27 cellular contexts compared by ENCODE assay signal in the genomic region with DNA sequence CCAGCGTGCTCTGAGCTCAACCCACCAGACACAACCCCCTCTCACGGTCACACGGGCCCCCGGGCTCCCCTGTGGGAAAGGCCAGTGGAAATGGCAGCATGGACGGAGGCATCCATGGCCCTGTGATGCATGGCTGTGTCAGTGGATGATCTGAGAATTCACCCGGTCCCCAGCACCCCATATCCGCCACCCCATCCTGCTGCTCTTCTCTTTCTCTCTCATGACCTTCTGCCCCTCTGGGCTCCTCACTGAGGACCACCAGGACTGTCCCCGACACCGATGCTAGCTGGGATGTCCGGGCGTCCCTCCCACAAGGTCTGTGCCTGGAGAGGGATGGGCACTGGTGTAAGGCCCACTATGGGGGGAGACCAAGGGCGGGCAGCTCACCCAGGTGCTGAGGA.
DNase-seq lines count a peak whose midpoint lies in the region; ATAC-seq, FAIRE-seq and TF ChIP-seq lines count a peak whose summit lies in the region.
"Had no signal": no experiment of that assay in that cellular context is flagged by ENCODE, and none has a peak within 500 bp of the region (broad histone marks: within the 10 kb centered on the region; RNA-seq: fewer than 3 reads in every experiment).

No MANE protein-coding gene starts in this region.

- H2BK15ac ChIP-seq in H9 (ENCODE audit: low read depth, low read length) (no peak overlapping the region), neuronal stem cell (ENCODE audit: low read length) (no peak overlapping the region)

- DNase-seq in A549 (ENCODE audit: low read depth in 1 of 2, low spot score in 1 of 2) = no peak
- no peak for DNase-seq in H9
- DNase-seq in K562 (ENCODE audit: extremely low read depth in 1 of 4, low spot score in 3 of 4) = no peak
- DNase-seq in neuronal stem cell (ENCODE audit: low spot score) = no peak
- DNase-seq in NCI-H345 treated with DMSO at 0.1 percent for 48 hours (lab: John Stamatoyannopoulos, UW; ENCODE audit: unreplicated experiment) = no peak
- DNase-seq in T-helper 2 cell = no peak
- no peak for DNase-seq in Karpas-422
- DNase-seq: AML-193; C1 segment of cervical spinal cord; CD4-positive, alpha-beta memory T cell; COR-L47; MG63; NCI-H1105 treated with DMSO at 0.1 percent for 48 hours; NCI-H146; NCI-H1930; NCI-H2107; NCI-H446; NCI-H526; NCI-H82; NK-92 treated with Interleukin-12 subunit alpha and Interleukin-12 subunit beta, amount 100 ng/mL, for 24 hours; RPMI8226; SHP77 treated with DMSO at 0.1 percent for 48 hours had no signal

- intact Hi-C loops in K562 (cut with micrococcal nuclease) = loop anchor here (10.0 kb wide), 2 partner anchors 119 to 219 kb away; no protein-coding TSS in a partner anchor

- H4K5ac ChIP-seq in H9 (ENCODE audit: insufficient read length, low read depth, low read length) = no peak overlapping the region

- H3K4me3 ChIP-seq in A549 (no peak overlapping the region), K562 (no peak overlapping the region; the same call in 1 of the 2 replicates), neuronal stem cell (ENCODE audit: low read length in 2 of 2) (no peak overlapping the region), Karpas-422 (ENCODE audit: low read length) (no peak overlapping the region)
- H3K4me3 ChIP-seq: GM12878, MG63 had no signal

- H2AFZ ChIP-seq in H9 (ENCODE audit: low read length) = no peak overlapping the region
- no peak overlapping the region for H2AFZ ChIP-seq in K562 (ENCODE audit: low read depth, low read length)
- no peak overlapping the region for H2AFZ ChIP-seq in neuronal stem cell (ENCODE audit: low read length)
- no peak overlapping the region for H2AFZ ChIP-seq in Karpas-422 (ENCODE audit: low read length)

- POLR2A ChIA-PET in A549 (lab: Yijun Ruan, JAX) = no interaction called here
- POLR2A ChIA-PET in K562 (lab: Yijun Ruan, JAX) = no interaction called here

- H3K18ac ChIP-seq in H9 (ENCODE audit: insufficient read length, low read depth, low read length) (peak overlapping the region; percentile 74), neuronal stem cell (ENCODE audit: low read length) (peak overlapping the region; percentile 13)

- no peaks in the 10 kb centered on the region for H3K27me3 ChIP-seq in H9 (ENCODE audit: insufficient read depth, low read length)
- no peaks in the 10 kb centered on the region for H3K27me3 ChIP-seq in K562 (ENCODE audit: control insufficient read depth in 2 of 2, insufficient read depth in 2 of 2, low read length in 2 of 2)
- H3K27me3 ChIP-seq in neuronal stem cell (ENCODE audit: control insufficient read depth in 3 of 3, insufficient read depth in 3 of 3, low read depth in 1 of 3, low read length in 3 of 3) = peaks cover 0 to 6% (median 0%) of the 10 kb centered on the region in 3 experiments
- no peaks in the 10 kb centered on the region for H3K27me3 ChIP-seq in Karpas-422 (ENCODE audit: low read length)
- H3K27me3 ChIP-seq: MG63 had no signal

- H4K91ac ChIP-seq in H9 (ENCODE audit: insufficient read length, low read depth, low read length) (peak overlapping the region; percentile 88), neuronal stem cell (ENCODE audit: low read depth, low read length, poor library complexity) (no peak overlapping the region)

- H3K4me1 ChIP-seq in A549 = peaks cover 38% of the 10 kb centered on the region
- no peaks in the 10 kb centered on the region; the same call in 1 of the 2 replicates for H3K4me1 ChIP-seq in H9 (ENCODE audit: insufficient read depth, low read length)
- peaks cover 39 to 48% of the 10 kb centered on the region in 2 experiments for H3K4me1 ChIP-seq in K562 (replicated peaks in 1 of 2; ENCODE audit: control insufficient read depth in 2 of 2, insufficient read depth in 2 of 2, low read length in 2 of 2)
- H3K4me1 ChIP-seq in neuronal stem cell (ENCODE audit: control insufficient read depth in 2 of 2, insufficient read depth in 1 of 2, low read depth in 1 of 2, low read length in 2 of 2) = peaks cover 0 to 7% of the 10 kb centered on the region in 2 donors
- no peaks in the 10 kb centered on the region for H3K4me1 ChIP-seq in Karpas-422 (ENCODE audit: low read length)

- no peaks in the 10 kb centered on the region for H3K23me2 ChIP-seq in H9 (ENCODE audit: insufficient read length, low read depth, low read length, poor library complexity, severe bottlenecking)

- H3K56ac ChIP-seq in H9 (ENCODE audit: insufficient read length, low read depth, low read length) = no peak overlapping the region

- peak overlapping the region; percentile 42 for H3K4me2 ChIP-seq in A549
- no peak overlapping the region for H3K4me2 ChIP-seq in H9 (ENCODE audit: insufficient read depth, insufficient read length, low read length)
- peak overlapping the region; percentile 68 for H3K4me2 ChIP-seq in K562 (ENCODE audit: insufficient read depth, low read length)
- no peak overlapping the region for H3K4me2 ChIP-seq in neuronal stem cell (ENCODE audit: insufficient read depth, low read length, poor library complexity, severe bottlenecking)
- H3K4me2 ChIP-seq in Karpas-422 (ENCODE audit: low read depth, low read length, poor library complexity, severe bottlenecking) = no peak overlapping the region

- H3K4ac ChIP-seq in H9 (ENCODE audit: low read depth, low read length) (no peak overlapping the region; the same call in 1 of the 2 replicates), neuronal stem cell (ENCODE audit: low read length) (no peak overlapping the region)

- H2BK5ac ChIP-seq in H9 (ENCODE audit: insufficient read length, low read length) (no peak overlapping the region), neuronal stem cell (ENCODE audit: low read length) (no peak overlapping the region)

- H2BK12ac ChIP-seq in H9 (ENCODE audit: insufficient read length, low read depth, low read length) (no peak overlapping the region), neuronal stem cell (ENCODE audit: low read length) (no peak overlapping the region)

- peaks cover 8 to 11% of the 10 kb centered on the region in 2 experiments for H3K9me3 Mint-ChIP-seq in H9

- WGBS in A549 (ENCODE audit: missing lambda C conversion rate) = 77% methylated on average over 12 of the region's 12 CpGs
- WGBS in H9 (ENCODE audit: extremely low coverage, insufficient read length, low lambda C conversion rate) = no CpG with 5 or more reads among the region's 12 CpGs
- 74% methylated on average over 11 of the region's 12 CpGs for WGBS in K562 (ENCODE audit: insufficient coverage, low coverage, missing lambda C conversion rate)
- WGBS in neuronal stem cell (ENCODE audit: extremely low coverage in 2 of 2, insufficient read length in 2 of 2, insufficient replicate concordance in 1 of 2), 2 donors = no CpG with 5 or more reads among the region's 12 CpGs

- H3K9me1 ChIP-seq in K562 (ENCODE audit: control insufficient read depth, insufficient read depth, low read length) = no peaks in the 10 kb centered on the region

- H3K27ac ChIP-seq in A549 (peak overlapping the region; percentile 84 to 86), H9 (ENCODE audit: insufficient read length, low read depth, low read length) (no peak overlapping the region), K562 (ENCODE audit: extremely low read depth, low read depth, low read length) (no peak overlapping the region), neuronal stem cell (replicated peaks; ENCODE audit: low read length) (no peak overlapping the region), Karpas-422 (ENCODE audit: low read length) (no peak overlapping the region)
- H3K27ac ChIP-seq: HL-60 had no signal

- TF ChIP-seq RAD21 in A549 (conservative IDR thresholded peaks at IDR 0.05 in 1 of 2, IDR thresholded peaks at IDR 0.05 in 1 of 2) = no peak
- no peak for TF ChIP-seq RAD21 in K562 (CRISPR knock-in tag; conservative IDR thresholded peaks at IDR 0.05 in 1 of 2, IDR thresholded peaks at IDR 0.05 in 1 of 2)

- no peaks in the 10 kb centered on the region for H4K20me1 ChIP-seq in H9 (ENCODE audit: control insufficient read depth, insufficient read depth, insufficient read length)
- H4K20me1 ChIP-seq in K562 (replicated peaks; ENCODE audit: control insufficient read depth, insufficient read depth, low read length) = no peaks in the 10 kb centered on the region
- no peaks in the 10 kb centered on the region for H4K20me1 ChIP-seq in Karpas-422 (ENCODE audit: insufficient read depth, low read depth, low read length)

- no peak overlapping the region for H3T11ph ChIP-seq in H9 (ENCODE audit: low read length)

- H2AK5ac ChIP-seq in H9 (ENCODE audit: insufficient read length, low read length) (no peak overlapping the region), neuronal stem cell (ENCODE audit: low read depth, low read length) (no peak overlapping the region)

- H3K9me2 ChIP-seq in Karpas-422 (replicated peaks; ENCODE audit: insufficient read depth, low read length) = no peaks in the 10 kb centered on the region

- CTCF ChIA-PET in A549 (lab: Yijun Ruan, JAX) = interaction anchor here (1.2 kb wide), 1 partner anchor 15 kb away, joined by 3 read pairs; no protein-coding TSS in a partner anchor
- CTCF ChIA-PET in K562 (lab: Yijun Ruan, JAX; ENCODE audit: low intra/inter-chr PET ratio) = no interaction called here

- no peak overlapping the region for H3K4me3 Mint-ChIP-seq in H9

- peak overlapping the region in 1 of 3 experiments; percentile 9; a peak in 1 of 7 replicates for H3K27ac Mint-ChIP-seq in H9
- H3K27ac Mint-ChIP-seq: CD4-positive, alpha-beta memory T cell had no signal

- H4K8ac ChIP-seq in H9 (replicated peaks; ENCODE audit: insufficient read length, low read depth, low read length) = no peak overlapping the region
- no peak overlapping the region for H4K8ac ChIP-seq in neuronal stem cell (ENCODE audit: low read depth, low read length)

- H3K36me3 ChIP-seq in K562 (ENCODE audit: control insufficient read depth, insufficient read depth, low read length) (no peaks in the 10 kb centered on the region), neuronal stem cell (replicated peaks in 1 of 2; ENCODE audit: control insufficient read depth in 2 of 2, insufficient read depth in 2 of 2, low read length in 2 of 2) (no peaks in the 10 kb centered on the region), Karpas-422 (ENCODE audit: insufficient read depth, low read length) (no peaks in the 10 kb centered on the region)
- H3K36me3 ChIP-seq: MG63 had no signal

- H3K9me3 ChIP-seq in A549 (peaks cover 9% of the 10 kb centered on the region), H9 (ENCODE audit: control insufficient read depth, low read depth, low read length) (no peaks in the 10 kb centered on the region), K562 (replicated peaks; ENCODE audit: control insufficient read depth, insufficient read depth, low read depth, low read length) (no peaks in the 10 kb centered on the region), neuronal stem cell (replicated peaks in 1 of 2; ENCODE audit: control insufficient read depth in 2 of 2, insufficient read depth in 1 of 2, low read depth in 1 of 2, low read length in 2 of 2) (peaks cover under 1 to 1% of the 10 kb centered on the region in 2 donors), Karpas-422 (ENCODE audit: low read length) (no peaks in the 10 kb centered on the region; the same call in 1 of the 2 replicates)
- H3K9me3 ChIP-seq: MG63 had no signal

- H3K27me3 Mint-ChIP-seq in H9 (ENCODE audit: low read depth) = peaks cover 14% of the 10 kb centered on the region

- peaks cover 13 to 30% of the 10 kb centered on the region in 2 experiments for H3K4me1 Mint-ChIP-seq in H9

- no peak for TF ChIP-seq EP300 in A549 (IDR thresholded peaks at IDR 0.05)
- no peak for TF ChIP-seq EP300 in K562 (IDR thresholded peaks at IDR 0.05; ENCODE audit: low read length)

- no peaks in the 10 kb centered on the region for H3K79me1 ChIP-seq in H9 (ENCODE audit: insufficient read depth, low read depth, low read length, poor library complexity, severe bottlenecking)
- H3K79me1 ChIP-seq in neuronal stem cell (ENCODE audit: low read depth, low read length) = no peaks in the 10 kb centered on the region

- in situ Hi-C loops in K562 (cut with MboI) = no loop called here

- H3K23ac ChIP-seq in H9 (ENCODE audit: insufficient read length, low read depth, low read length) (no peak overlapping the region), neuronal stem cell (ENCODE audit: low read depth, low read length, poor library complexity) (no peak overlapping the region)

- peaks cover 4 to 9% (median 7%) of the 10 kb centered on the region in 3 experiments; a peak in 5 of 7 replicates for H3K36me3 Mint-ChIP-seq in H9 (ENCODE audit: insufficient read depth in 1 of 3, low read depth in 3 of 3)
- H3K36me3 Mint-ChIP-seq: CD4-positive, alpha-beta memory T cell had no signal

- ATAC-seq in A549 (peak in 1 of 2 experiments; percentile 6; a peak in 2 of 6 replicates), K562 (no peak)
- ATAC-seq: GM12878 had no signal

- H3K79me2 ChIP-seq in H9 (ENCODE audit: insufficient read depth, low read length) (no peaks in the 10 kb centered on the region), K562 (ENCODE audit: control insufficient read depth, insufficient read depth, low read length) (peaks cover 12% of the 10 kb centered on the region; the same call in 1 of the 3 replicates), Karpas-422 (ENCODE audit: low read length) (no peaks in the 10 kb centered on the region)

- FAIRE-seq in A549 (lab: Jason Lieb, UNC) (no peak), K562 (lab: Jason Lieb, UNC) (no peak)
- FAIRE-seq: A204.1, G401.6, GM12878, H1 had no signal

- 0 out of 2 replicates have a peak overlapping the region, but pooled peaks have one; percentile 82 for H3K14ac ChIP-seq in H9 (ENCODE audit: insufficient read depth, low read length)
- H3K14ac ChIP-seq in neuronal stem cell (ENCODE audit: low read length) = peak overlapping the region; percentile 5

- H2BK120ac ChIP-seq in H9 (ENCODE audit: low read depth, low read length, poor library complexity, severe bottlenecking) (no peak overlapping the region), neuronal stem cell (ENCODE audit: low read depth, low read length) (no peak overlapping the region)

- BruUV-seq in K562 (replicated peaks; lab: Mats Ljungman, UMichigan) = no TSS peak

- no peak overlapping the region for H2BK20ac ChIP-seq in H9 (ENCODE audit: low read depth, low read length, poor library complexity, severe bottlenecking)

- H3K9ac ChIP-seq in H9 (ENCODE audit: extremely low read depth, insufficient read length, low read length) = no peak overlapping the region
- peak overlapping the region in 1 of 2 experiments; percentile 84; a peak in 2 of 4 replicates for H3K9ac ChIP-seq in K562 (ENCODE audit: insufficient read depth in 1 of 2, low read depth in 2 of 2, low read length in 2 of 2)
- peak overlapping the region; percentile 2 for H3K9ac ChIP-seq in neuronal stem cell (ENCODE audit: low read depth, low read length, poor library complexity)
- no peak overlapping the region for H3K9ac ChIP-seq in Karpas-422 (ENCODE audit: low read length)

- TF ChIP-seq CTCF in A549 (IDR thresholded peaks at IDR 0.05) (no peak), H9 (conservative IDR thresholded peaks at IDR 0.05) (no peak), K562 (IDR thresholded peaks at IDR 0.05 in 2 of 3, conservative IDR thresholded peaks at IDR 0.05 in 1 of 3; ENCODE audit: insufficient read depth in 2 of 3, low read depth in 1 of 3, low read length in 3 of 3) (no peak)

- TF ChIP-seq POLR2A in A549 (IDR thresholded peaks at IDR 0.05; ENCODE audit: low read length) (no peak), K562 (conservative IDR thresholded peaks at IDR 0.05) (no peak)

Comparison
In these comparisons a context has a peak if more than half of its experiments do, and no peak if none do; other contexts are left out.
1. H3K27ac ChIP-seq: peak in A549 (2 of 2); none in H9 (single experiment), K562 (single experiment), neuronal stem cell (single experiment) and Karpas-422 (single experiment).
2. H3K4me2 ChIP-seq: peak in A549 (single experiment) and K562 (single experiment); none in H9 (single experiment), neuronal stem cell (single experiment) and Karpas-422 (single experiment).